In the genomic region with DNA sequence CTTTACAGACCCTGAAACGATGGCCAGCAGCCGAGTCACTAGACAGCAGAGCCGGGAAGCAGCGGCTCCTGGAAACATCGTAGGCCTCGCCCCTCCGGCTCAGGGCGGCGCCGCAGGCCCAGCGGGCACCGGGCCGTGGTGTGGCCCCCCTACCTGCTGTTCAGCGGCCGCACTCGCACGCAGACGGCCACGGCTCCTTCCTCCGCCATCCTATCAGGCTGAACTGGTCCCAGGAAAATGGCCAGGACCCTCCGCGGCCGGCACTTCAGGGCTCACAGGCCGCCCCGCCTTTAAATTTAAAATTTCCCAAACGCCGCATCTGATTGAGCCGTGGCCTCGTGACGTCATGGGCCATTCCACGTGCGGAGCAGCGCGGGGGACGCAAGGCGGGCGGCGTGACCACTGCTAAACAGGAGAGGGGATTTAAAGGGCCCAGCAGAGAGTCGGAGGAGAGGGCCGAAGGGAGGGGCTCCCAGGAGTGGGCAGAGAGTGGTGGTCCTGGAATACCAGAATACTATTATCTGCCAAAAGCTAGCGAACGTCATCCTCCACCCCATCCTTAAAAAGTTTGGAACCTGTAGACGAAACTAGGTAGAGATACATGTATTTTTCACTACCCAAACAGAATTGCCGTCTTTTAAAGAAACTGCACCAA, we compare ENCODE assay signal across 8 cellular contexts. TPM values are rescaled to one million over a fixed set of nuclear protein-coding genes. Genes with fewer than 3 reads are reported as not detected.
DNase-seq lines count a peak whose midpoint lies in the region; ATAC-seq and TF ChIP-seq lines count a peak whose summit lies in the region.

A gene with protein sequence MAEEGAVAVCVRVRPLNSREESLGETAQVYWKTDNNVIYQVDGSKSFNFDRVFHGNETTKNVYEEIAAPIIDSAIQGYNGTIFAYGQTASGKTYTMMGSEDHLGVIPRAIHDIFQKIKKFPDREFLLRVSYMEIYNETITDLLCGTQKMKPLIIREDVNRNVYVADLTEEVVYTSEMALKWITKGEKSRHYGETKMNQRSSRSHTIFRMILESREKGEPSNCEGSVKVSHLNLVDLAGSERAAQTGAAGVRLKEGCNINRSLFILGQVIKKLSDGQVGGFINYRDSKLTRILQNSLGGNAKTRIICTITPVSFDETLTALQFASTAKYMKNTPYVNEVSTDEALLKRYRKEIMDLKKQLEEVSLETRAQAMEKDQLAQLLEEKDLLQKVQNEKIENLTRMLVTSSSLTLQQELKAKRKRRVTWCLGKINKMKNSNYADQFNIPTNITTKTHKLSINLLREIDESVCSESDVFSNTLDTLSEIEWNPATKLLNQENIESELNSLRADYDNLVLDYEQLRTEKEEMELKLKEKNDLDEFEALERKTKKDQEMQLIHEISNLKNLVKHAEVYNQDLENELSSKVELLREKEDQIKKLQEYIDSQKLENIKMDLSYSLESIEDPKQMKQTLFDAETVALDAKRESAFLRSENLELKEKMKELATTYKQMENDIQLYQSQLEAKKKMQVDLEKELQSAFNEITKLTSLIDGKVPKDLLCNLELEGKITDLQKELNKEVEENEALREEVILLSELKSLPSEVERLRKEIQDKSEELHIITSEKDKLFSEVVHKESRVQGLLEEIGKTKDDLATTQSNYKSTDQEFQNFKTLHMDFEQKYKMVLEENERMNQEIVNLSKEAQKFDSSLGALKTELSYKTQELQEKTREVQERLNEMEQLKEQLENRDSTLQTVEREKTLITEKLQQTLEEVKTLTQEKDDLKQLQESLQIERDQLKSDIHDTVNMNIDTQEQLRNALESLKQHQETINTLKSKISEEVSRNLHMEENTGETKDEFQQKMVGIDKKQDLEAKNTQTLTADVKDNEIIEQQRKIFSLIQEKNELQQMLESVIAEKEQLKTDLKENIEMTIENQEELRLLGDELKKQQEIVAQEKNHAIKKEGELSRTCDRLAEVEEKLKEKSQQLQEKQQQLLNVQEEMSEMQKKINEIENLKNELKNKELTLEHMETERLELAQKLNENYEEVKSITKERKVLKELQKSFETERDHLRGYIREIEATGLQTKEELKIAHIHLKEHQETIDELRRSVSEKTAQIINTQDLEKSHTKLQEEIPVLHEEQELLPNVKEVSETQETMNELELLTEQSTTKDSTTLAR (N-terminal part only) (minus strand): TSS at position 233 of the 655 bp plus-strand sequence. CDS start 24 bp downstream, at position 209.

- TF ChIP-seq CTCF in Caco-2 (IDR thresholded peaks at IDR 0.05; ENCODE audit: insufficient read depth in 1 of 2, low read depth in 1 of 2, low read length in 1 of 2, severe bottlenecking in 1 of 2, unreplicated experiment in 1 of 2) (no peak), endothelial cell (IDR thresholded peaks at IDR 0.05; ENCODE audit: unreplicated experiment) (no peak)

- CTCF ChIA-PET in Caco-2 (lab: Charles Lee): no interaction called here

- peaks cover 29% of the 10 kb centered on the region for H3K36me3 Mint-ChIP-seq in Caco-2 (ENCODE audit: insufficient read depth, unreplicated experiment)
- H3K36me3 Mint-ChIP-seq in endothelial cell (ENCODE audit: low read depth, unreplicated experiment): no peaks in the 10 kb centered on the region

- H3K4me3 Mint-ChIP-seq in Caco-2 (ENCODE audit: unreplicated experiment) (peak within 1 kb of the TSS; percentile 99), endothelial cell (ENCODE audit: unreplicated experiment) (peak within 1 kb of the TSS; percentile 93)

- H3K27ac Mint-ChIP-seq in Caco-2 (ENCODE audit: unreplicated experiment) (peak within 1 kb of the TSS; percentile 99), endothelial cell (ENCODE audit: unreplicated experiment) (peak within 1 kb of the TSS; percentile 85)

- DNase-seq in Caco-2: peak; percentile 90 to 92
- DNase-seq in HT-29 (ENCODE audit: low spot score): peak; percentile 87
- DNase-seq in NT2/D1 (ENCODE audit: low read depth, low spot score): peak; percentile 72
- peak; percentile 65 to 87 (median 83) for DNase-seq in activated CD8-positive, alpha-beta memory T cell treated with anti-CD3 and anti-CD28 coated beads for 48 hours (ENCODE audit: low read depth in 2 of 3, low spot score in 2 of 3)
- peak; percentile 84 for DNase-seq in endothelial cell (ENCODE audit: low spot score)
- DNase-seq in midbrain (lab: John Stamatoyannopoulos, UW): peak; percentile 83
- DNase-seq in stimulated activated CD8-positive, alpha-beta memory T cell treated with anti-CD3 and anti-CD28 coated beads, Interleukin-15, amount 100 ng/mL, for 48 hours (ENCODE audit: low read depth in 2 of 2): peak; percentile 74 to 76

- H3K9me3 ChIP-seq in Caco-2: no peaks in the 10 kb centered on the region
- no peaks in the 10 kb centered on the region for H3K9me3 ChIP-seq in NT2/D1 (ENCODE audit: insufficient read depth, low read length)

- peak; percentile 93 for ATAC-seq in GM21360 (IDR thresholded peaks at IDR 0.05; ENCODE audit: unreplicated experiment)

- H3K36me3 ChIP-seq in Caco-2 (ENCODE audit: control insufficient read depth, insufficient read depth, low read length): no peaks in the 10 kb centered on the region
- H3K36me3 ChIP-seq in NT2/D1 (ENCODE audit: insufficient read depth, insufficient read length, low read length): peaks cover 37% of the 10 kb centered on the region

- intact Hi-C loops in Caco-2 (cut with micrococcal nuclease; ENCODE audit: unreplicated experiment): loop anchor here (1.0 kb wide), 1 partner anchor 25 kb away; no protein-coding TSS in a partner anchor

- BruUV-seq in Caco-2 (replicated peaks; lab: Mats Ljungman, UMichigan): no TSS peak

- peak within 1 kb of the TSS; percentile 85 for H3K9ac ChIP-seq in NT2/D1 (ENCODE audit: insufficient read length, low read depth)

- peaks cover 19% of the 10 kb centered on the region for H3K4me1 ChIP-seq in Caco-2
- H3K4me1 ChIP-seq in NT2/D1 (ENCODE audit: insufficient read depth, insufficient read length): no peaks in the 10 kb centered on the region

- no peaks in the 10 kb centered on the region for H3K9me3 Mint-ChIP-seq in Caco-2 (ENCODE audit: unreplicated experiment)
- H3K9me3 Mint-ChIP-seq in endothelial cell (ENCODE audit: unreplicated experiment): no peaks in the 10 kb centered on the region

- POLR2A ChIA-PET in Caco-2 (lab: Charles Lee): no interaction called here

- H3K4me1 Mint-ChIP-seq in Caco-2 (ENCODE audit: low read depth, unreplicated experiment): peaks cover 24% of the 10 kb centered on the region
- H3K4me1 Mint-ChIP-seq in endothelial cell (ENCODE audit: unreplicated experiment): peaks cover 6% of the 10 kb centered on the region

- no peaks in the 10 kb centered on the region for H3K27me3 ChIP-seq in Caco-2 (replicated peaks; ENCODE audit: control insufficient read depth, insufficient read depth, low read length)
- no peaks in the 10 kb centered on the region for H3K27me3 ChIP-seq in NT2/D1 (ENCODE audit: insufficient read depth, insufficient read length)

- no peaks in the 10 kb centered on the region for H3K27me3 Mint-ChIP-seq in Caco-2 (ENCODE audit: insufficient read depth, unreplicated experiment)
- H3K27me3 Mint-ChIP-seq in endothelial cell (ENCODE audit: unreplicated experiment): no peaks in the 10 kb centered on the region

- H3K4me3 ChIP-seq in Caco-2 (ENCODE audit: low read depth, low read length) (peak within 1 kb of the TSS; percentile 92), NT2/D1 (ENCODE audit: insufficient read length, low read depth) (peak within 1 kb of the TSS; percentile 86)

RNA-seq across cellular contexts. Expression of the gene that starts here (rescaled TPM):
- total RNA-seq in Caco-2 (2022): 30.3 and 36.9 TPM in 2 replicates
- total RNA-seq in HT-29 (2014; rRNA removed; shearing (Covaris generic)): 4.3 and 5.7 TPM in 2 replicates
- total RNA-seq in endothelial cell (ENCODE audit: unreplicated experiment): 7.3 TPM

Comparison
In these comparisons a context has a peak if more than half of its experiments do, and no peak if none do; other contexts are left out.
1. Peak in every context shown above with its lines: DNase-seq, ATAC-seq and H3K4me3 ChIP-seq.